3 cellular contexts compared by ENCODE assay signal in genomic region chr12:57366315-57366714, GRCh38.
"Had no signal": no experiment of that assay in that cellular context is flagged by ENCODE, and none has a peak within 500 bp of the region (broad histone marks: within the 10 kb centered on the region; RNA-seq: fewer than 3 reads in every experiment).

No MANE protein-coding gene starts in this region.

- ATAC-seq: GM12878 had no signal

- DNase-seq: GDM1, GF-D8 had no signal

- H3K4me3 ChIP-seq: GM12878 had no signal
